16 cellular contexts compared by ENCODE assay signal in genomic region chr2:216406861-216407260, GRCh38. TPM values are rescaled to one million over a fixed set of nuclear protein-coding genes. Genes with fewer than 3 reads are reported as not detected.
DNase-seq lines count a peak whose midpoint lies in the region; ATAC-seq and TF ChIP-seq lines count a peak whose summit lies in the region.
"Had no signal": no experiment of that assay in that cellular context is flagged by ENCODE, and none has a peak within 500 bp of the region (broad histone marks: within the 10 kb centered on the region; RNA-seq: fewer than 3 reads in every experiment).

No MANE protein-coding gene starts in this region.

- H3K9me3 Mint-ChIP-seq in glutamatergic neuron (ENCODE audit: unreplicated experiment) = peaks cover 8% of the 10 kb centered on the region
- no peaks in the 10 kb centered on the region for H3K9me3 Mint-ChIP-seq in activated CD8-positive, alpha-beta memory T cell treated with anti-CD3 and anti-CD28 coated beads, Interleukin-2, amount 10 ng/mL, durations not matched to agents 7 days and 5 days (ENCODE audit: low read depth)
- H3K9me3 Mint-ChIP-seq: CD8-positive, alpha-beta T cell had no signal

- H3K27ac Mint-ChIP-seq in glutamatergic neuron (ENCODE audit: unreplicated experiment) = no peak overlapping the region
- H3K27ac Mint-ChIP-seq in activated CD8-positive, alpha-beta memory T cell treated with anti-CD3 and anti-CD28 coated beads, Interleukin-2, amount 10 ng/mL, durations not matched to agents 7 days and 5 days = no peak overlapping the region
- H3K27ac Mint-ChIP-seq: CD8-positive, alpha-beta T cell; T-helper 17 cell had no signal

- peak; percentile 39 for DNase-seq in DMS 273 (lab: John Stamatoyannopoulos, UW; ENCODE audit: unreplicated experiment)
- DNase-seq in DMS 273 treated with DMSO at 0.1 percent for 48 hours (lab: John Stamatoyannopoulos, UW) = no peak
- peak; percentile 21 to 38 for DNase-seq in NCI-H187 (lab: John Stamatoyannopoulos, UW)
- DNase-seq in NCI-H345 (lab: John Stamatoyannopoulos, UW) = peak; percentile 88
- no peak for DNase-seq in glutamatergic neuron
- DNase-seq in activated CD8-positive, alpha-beta memory T cell treated with anti-CD3 and anti-CD28 coated beads, Interleukin-2, amount 10 ng/mL, durations not matched to agents 7 days and 5 days = no peak
- DNase-seq: CD8-positive, alpha-beta T cell; EL; KBM-7; NCI-H1048; NCI-H2029 treated with DMSO at 0.1 percent for 48 hours; NCI-H446 treated with DMSO at 0.1 percent for 48 hours; NK-92 treated with Interleukin-12 subunit alpha and Interleukin-12 subunit beta, amount 100 ng/mL, for 24 hours; T-helper 17 cell had no signal

- peaks cover 40% of the 10 kb centered on the region for H3K4me1 Mint-ChIP-seq in glutamatergic neuron (ENCODE audit: low read depth, unreplicated experiment)
- peaks cover 10% of the 10 kb centered on the region for H3K4me1 Mint-ChIP-seq in activated CD8-positive, alpha-beta memory T cell treated with anti-CD3 and anti-CD28 coated beads, Interleukin-2, amount 10 ng/mL, durations not matched to agents 7 days and 5 days
- H3K4me1 Mint-ChIP-seq: T-helper 17 cell had no signal

- CTCF ChIA-PET in activated CD8-positive, alpha-beta memory T cell treated with anti-CD3 and anti-CD28 coated beads, Interleukin-2, amount 10 ng/mL, durations not matched to agents 7 days and 5 days (lab: Charles Lee) = no interaction called here

- TF ChIP-seq CTCF in glutamatergic neuron (IDR thresholded peaks at IDR 0.05; ENCODE audit: partially characterized antibody, unreplicated experiment) = no peak

- ATAC-seq in HG02623 (IDR thresholded peaks at IDR 0.05; ENCODE audit: unreplicated experiment) (no peak), GM19452 (IDR thresholded peaks at IDR 0.05; ENCODE audit: unreplicated experiment) (no peak)
- no peak for ATAC-seq in activated CD8-positive, alpha-beta memory T cell treated with anti-CD3 and anti-CD28 coated beads, Interleukin-2, amount 10 ng/mL, durations not matched to agents 7 days and 5 days
- ATAC-seq: CD8-positive, alpha-beta T cell; T-helper 17 cell had no signal

- peaks cover 5% of the 10 kb centered on the region for H3K36me3 Mint-ChIP-seq in glutamatergic neuron (ENCODE audit: unreplicated experiment)
- no peaks in the 10 kb centered on the region for H3K36me3 Mint-ChIP-seq in activated CD8-positive, alpha-beta memory T cell treated with anti-CD3 and anti-CD28 coated beads, Interleukin-2, amount 10 ng/mL, durations not matched to agents 7 days and 5 days
- H3K36me3 Mint-ChIP-seq: CD8-positive, alpha-beta T cell had no signal

- peaks cover 3% of the 10 kb centered on the region for H3K27me3 Mint-ChIP-seq in glutamatergic neuron (ENCODE audit: unreplicated experiment)
- H3K27me3 Mint-ChIP-seq in activated CD8-positive, alpha-beta memory T cell treated with anti-CD3 and anti-CD28 coated beads, Interleukin-2, amount 10 ng/mL, durations not matched to agents 7 days and 5 days = peaks cover 29% of the 10 kb centered on the region

- H3K4me3 Mint-ChIP-seq in glutamatergic neuron (ENCODE audit: unreplicated experiment) = peak overlapping the region; percentile 25
- H3K4me3 Mint-ChIP-seq in activated CD8-positive, alpha-beta memory T cell treated with anti-CD3 and anti-CD28 coated beads, Interleukin-2, amount 10 ng/mL, durations not matched to agents 7 days and 5 days = no peak overlapping the region
- H3K4me3 Mint-ChIP-seq: CD8-positive, alpha-beta T cell; T-helper 17 cell had no signal

RNA-seq across cellular contexts. Expression of gene SMARCAL1, which starts 5.4 kb away (rescaled TPM):
- 36.6 TPM for total RNA-seq in glutamatergic neuron (ENCODE audit: unreplicated experiment)
- 10 to 100 TPM; 29.6 to 30.7 TPM for total RNA-seq in activated CD8-positive, alpha-beta memory T cell treated with anti-CD3 and anti-CD28 coated beads, Interleukin-2, amount 10 ng/mL, durations not matched to agents 7 days and 5 days

RNA-seq across cellular contexts. Expression of gene MARCHF4, which starts 34.6 kb away (rescaled TPM):
- total RNA-seq in glutamatergic neuron (ENCODE audit: unreplicated experiment) = 26.1 TPM
- not detected for total RNA-seq in activated CD8-positive, alpha-beta memory T cell treated with anti-CD3 and anti-CD28 coated beads, Interleukin-2, amount 10 ng/mL, durations not matched to agents 7 days and 5 days
- total RNA-seq: CD8-positive, alpha-beta T cell; T-helper 17 cell had no signal

Comparison
In these comparisons a context has a peak if more than half of its experiments do, and no peak if none do; other contexts are left out.
1. DNase-seq: peak in DMS 273 (single experiment), NCI-H187 (2 of 2) and NCI-H345 (single experiment); none in DMS 273 treated with DMSO at 0.1 percent for 48 hours (single experiment), glutamatergic neuron (single experiment) and activated CD8-positive, alpha-beta memory T cell treated with anti-CD3 and anti-CD28 coated beads, Interleukin-2, amount 10 ng/mL, durations not matched to agents 7 days and 5 days (single experiment).
2. RNA of gene MARCHF4, which starts 34.6 kb away (total RNA-seq): 26.1 TPM in glutamatergic neuron (single experiment); not detected in activated CD8-positive, alpha-beta memory T cell treated with anti-CD3 and anti-CD28 coated beads, Interleukin-2, amount 10 ng/mL, durations not matched to agents 7 days and 5 days; every median in the first group is over 10 times any median in the second.